Comparison of ENCODE assay signal across 24 cellular contexts in genomic region chr3:192991351-192991750, GRCh38.
"Had no signal": no experiment of that assay in that cellular context is flagged by ENCODE, and none has a peak within 500 bp of the region (broad histone marks: within the 10 kb centered on the region; RNA-seq: fewer than 3 reads in every experiment).

No MANE protein-coding gene starts in this region.

- H3K27me3 ChIP-seq: neutrophil, pancreas, right atrium auricular region, stomach, thyroid gland, tibial nerve, upper lobe of left lung, uterus had no signal

- DNase-seq: naive thymus-derived CD8-positive, alpha-beta T cell; nephron progenitor cell; nucleus accumbens; pancreas; retina; small intestine; stimulated activated CD4-positive, alpha-beta T cell treated with anti-CD3 and anti-CD28 coated beads, Interleukin-15, amount 100 ng/mL, for 24 hours; stimulated activated CD4-positive, alpha-beta T cell treated with anti-CD3 and anti-CD28 coated beads, Interleukin-2, amount 100 ng/mL, for 24 hours; stimulated activated CD4-positive, alpha-beta T cell treated with anti-CD3 and anti-CD28 coated beads, Interleukin-2, amount 100 ng/mL, for 48 hours; stimulated activated CD4-positive, alpha-beta T cell treated with anti-CD3 and anti-CD28 coated beads, Interleukin-4, amount 100 ng/mL, for 24 hours; stimulated activated naive B cell treated with anti-CD40 and anti-IgM and Interleukin-4, amounts not matched to agents 10 μg/mL and 1 μg/mL and 100 μg/mL, for 72 hours; stimulated activated naive CD4-positive, alpha-beta T cell treated with Interleukin-2 at 50 U/mL for 16 hours; stomach; thyroid gland; upper lobe of left lung; uterus had no signal

- H3K4me3 ChIP-seq: pancreas, prostate gland, right atrium auricular region, stomach, thoracic aorta, thyroid gland, tibial nerve, upper lobe of left lung, uterus had no signal

- H3K36me3 ChIP-seq: neutrophil, pancreas, prostate gland, right atrium auricular region, stomach, thoracic aorta, thyroid gland, tibial nerve, upper lobe of left lung, uterus had no signal

- H3K9me3 ChIP-seq: neutrophil, pancreas, prostate gland, right atrium auricular region, stomach, thoracic aorta, thyroid gland, tibial nerve, upper lobe of left lung, uterus had no signal

- H3K27ac ChIP-seq: neutrophil, pancreas, prostate gland, right atrium auricular region, stomach, thoracic aorta, thyroid gland, tibial nerve, upper lobe of left lung, uterus had no signal

- ATAC-seq: naive thymus-derived CD8-positive, alpha-beta T cell; natural killer cell treated with Interleukin-12 subunit alpha and Interleukin-12 subunit beta and Interleukin-15 and Interleukin-18, amount 100 ng/mL, for 72 hours; pancreas; sciatic nerve; stimulated activated effector memory CD8-positive, alpha-beta T cell treated with anti-CD3 and anti-CD28 coated beads, Interleukin-12 subunit alpha, Interleukin-12 subunit beta, amount 100 ng/mL, for 72 hours; stimulated activated naive B cell treated with anti-CD40 and anti-IgM and Interleukin-4, amounts not matched to agents 10 μg/mL and 1 μg/mL and 100 μg/mL, for 72 hours had no signal

- H3K4me1 ChIP-seq: pancreas, prostate gland, right atrium auricular region, stomach, thyroid gland, tibial nerve, uterus had no signal
